ENCODE assay signal across 8 cellular contexts in genomic region chr2:171434671-171434980, GRCh38. TPM values are rescaled to one million over a fixed set of nuclear protein-coding genes. Genes with fewer than 3 reads are reported as not detected.
DNase-seq lines count a peak whose midpoint lies in the region; TF ChIP-seq lines count a peak whose summit lies in the region.

No MANE protein-coding gene starts in this region.

- H3K27ac ChIP-seq in right atrium auricular region: peak overlapping the region; percentile 95 to 96

- H3K4me3 ChIP-seq in right atrium auricular region: peak overlapping the region; percentile 68 to 79
- peak overlapping the region; percentile 86 for H3K4me3 ChIP-seq in skeletal muscle satellite cell (ENCODE audit: low read length)

- in situ Hi-C loops in G401 (cut with HindIII; ENCODE audit: low sequenced_read_pairs): no loop called here

- POLR2A ChIA-PET in activated CD4-positive, alpha-beta memory T cell treated with anti-CD3 and anti-CD28 coated beads, Interleukin-2, amount 10 ng/mL, durations not matched to agents 7 days and 5 days (lab: Charles Lee): interaction anchor here (0.9 to 3.7 kb wide), 5 partner anchors 13 to 505 kb away, joined by 3 to 32 read pairs (median 5); partner anchors contain the start of genes GORASP2 and TLK1

- CTCF ChIA-PET in activated CD4-positive, alpha-beta memory T cell treated with anti-CD3 and anti-CD28 coated beads, Interleukin-2, amount 10 ng/mL, durations not matched to agents 7 days and 5 days (lab: Charles Lee): interaction anchor here (1.5 to 2.5 kb wide), 3 partner anchors 16 to 505 kb away, joined by 3 to 16 read pairs (median 10); partner anchors contain the start of gene GORASP2

- peaks cover 55% of the 10 kb centered on the region for H3K4me1 Mint-ChIP-seq in activated T-cell treated with anti-CD3 and anti-CD28 coated beads, Interleukin-2, amount 50 U/mL, for 24 hours (ENCODE audit: low read depth)
- H3K4me1 Mint-ChIP-seq in activated CD4-positive, alpha-beta memory T cell treated with anti-CD3 and anti-CD28 coated beads, Interleukin-2, amount 10 ng/mL, durations not matched to agents 7 days and 5 days: peaks cover 33% of the 10 kb centered on the region

- H3K27me3 ChIP-seq in right atrium auricular region: no peaks in the 10 kb centered on the region
- H3K27me3 ChIP-seq in skeletal muscle satellite cell (ENCODE audit: control insufficient read depth, insufficient read depth, low read length): no peaks in the 10 kb centered on the region

- DNase-seq in activated T-cell treated with anti-CD3 and anti-CD28 coated beads, Interleukin-2, amount 50 U/mL, for 24 hours: no peak
- no peak for DNase-seq in activated T-cell treated with anti-CD3 and anti-CD28 coated beads, Interleukin-2, amount 50 U/mL, for 48 hours
- no peak for DNase-seq in activated CD4-positive, alpha-beta memory T cell treated with anti-CD3 and anti-CD28 coated beads, Interleukin-2, amount 10 ng/mL, durations not matched to agents 7 days and 5 days
- DNase-seq in right atrium auricular region (ENCODE audit: low spot score) (no peak), G401 (ENCODE audit: low spot score) (no peak), DMS53 treated with DMSO at 0.1 percent for 48 hours (lab: John Stamatoyannopoulos, UW; ENCODE audit: unreplicated experiment) (no peak), hepatic stellate cell (ENCODE audit: low spot score) (no peak)

- H3K27me3 Mint-ChIP-seq in activated T-cell treated with anti-CD3 and anti-CD28 coated beads, Interleukin-2, amount 50 U/mL, for 24 hours: no peaks in the 10 kb centered on the region
- H3K27me3 Mint-ChIP-seq in activated CD4-positive, alpha-beta memory T cell treated with anti-CD3 and anti-CD28 coated beads, Interleukin-2, amount 10 ng/mL, durations not matched to agents 7 days and 5 days: no peaks in the 10 kb centered on the region

- H3K9ac ChIP-seq in skeletal muscle satellite cell (ENCODE audit: low read depth, low read length): peak overlapping the region; percentile 92

- peaks cover 86% of the 10 kb centered on the region for H3K36me3 Mint-ChIP-seq in activated T-cell treated with anti-CD3 and anti-CD28 coated beads, Interleukin-2, amount 50 U/mL, for 24 hours (ENCODE audit: low read depth)
- H3K36me3 Mint-ChIP-seq in activated CD4-positive, alpha-beta memory T cell treated with anti-CD3 and anti-CD28 coated beads, Interleukin-2, amount 10 ng/mL, durations not matched to agents 7 days and 5 days (ENCODE audit: low read depth): peaks cover 40% of the 10 kb centered on the region

- peak overlapping the region; percentile 88 for H3K4me3 Mint-ChIP-seq in activated T-cell treated with anti-CD3 and anti-CD28 coated beads, Interleukin-2, amount 50 U/mL, for 24 hours
- H3K4me3 Mint-ChIP-seq in activated CD4-positive, alpha-beta memory T cell treated with anti-CD3 and anti-CD28 coated beads, Interleukin-2, amount 10 ng/mL, durations not matched to agents 7 days and 5 days: peak overlapping the region; percentile 81

- TF ChIP-seq CTCF in right atrium auricular region (IDR thresholded peaks at IDR 0.05): no peak

- H3K9me3 ChIP-seq in right atrium auricular region: no peaks in the 10 kb centered on the region
- H3K9me3 ChIP-seq in skeletal muscle satellite cell (replicated peaks; ENCODE audit: low read length): no peaks in the 10 kb centered on the region

- peak overlapping the region; percentile 88 for H3K4me2 ChIP-seq in skeletal muscle satellite cell (ENCODE audit: low read length)

- H3K9me3 Mint-ChIP-seq in activated T-cell treated with anti-CD3 and anti-CD28 coated beads, Interleukin-2, amount 50 U/mL, for 24 hours: peaks cover 5% of the 10 kb centered on the region
- peaks cover 9% of the 10 kb centered on the region for H3K9me3 Mint-ChIP-seq in activated CD4-positive, alpha-beta memory T cell treated with anti-CD3 and anti-CD28 coated beads, Interleukin-2, amount 10 ng/mL, durations not matched to agents 7 days and 5 days

- H3K27ac Mint-ChIP-seq in activated T-cell treated with anti-CD3 and anti-CD28 coated beads, Interleukin-2, amount 50 U/mL, for 24 hours: peak overlapping the region; percentile 89
- peak overlapping the region; percentile 96 for H3K27ac Mint-ChIP-seq in activated CD4-positive, alpha-beta memory T cell treated with anti-CD3 and anti-CD28 coated beads, Interleukin-2, amount 10 ng/mL, durations not matched to agents 7 days and 5 days

- H3K36me3 ChIP-seq in right atrium auricular region (peaks cover 8% of the 10 kb centered on the region), skeletal muscle satellite cell (ENCODE audit: insufficient read depth, low read length) (peaks cover 22% of the 10 kb centered on the region)

- H3K4me1 ChIP-seq in right atrium auricular region: peaks cover 0 to 10% of the 10 kb centered on the region in 2 donors
- H3K4me1 ChIP-seq in skeletal muscle satellite cell (ENCODE audit: control insufficient read depth, insufficient read depth, low read length): peaks cover 8% of the 10 kb centered on the region

RNA-seq across cellular contexts. Expression of gene DCAF17, which starts 0.6 kb away (rescaled TPM):
- 10 to 100 TPM; 12.8 to 14.8 TPM for total RNA-seq in activated CD4-positive, alpha-beta memory T cell treated with anti-CD3 and anti-CD28 coated beads, Interleukin-2, amount 10 ng/mL, durations not matched to agents 7 days and 5 days
- 1 to 10 TPM; 5.8 to 7.3 TPM for total RNA-seq in right atrium auricular region
- 15.1 and 24.8 TPM in 2 replicates for total RNA-seq in skeletal muscle satellite cell (2012; rRNA removed)
- 13.9 and 14.0 TPM in 2 replicates for total RNA-seq in G401 (2014; rRNA removed; shearing (Covaris generic))

RNA-seq across cellular contexts. Expression of gene METTL8, which starts 0.8 kb away (rescaled TPM):
- 10 to 100 TPM; 13.6 to 20.0 TPM for total RNA-seq in activated CD4-positive, alpha-beta memory T cell treated with anti-CD3 and anti-CD28 coated beads, Interleukin-2, amount 10 ng/mL, durations not matched to agents 7 days and 5 days
- 10 to 100 TPM in 1 of 2 donors, 1 to 10 TPM in 1; 7.6 to 16.3 TPM for total RNA-seq in right atrium auricular region
- total RNA-seq in skeletal muscle satellite cell (2012; rRNA removed): 33.2 and 43.6 TPM in 2 replicates
- 58.3 and 86.2 TPM in 2 replicates for total RNA-seq in G401 (2014; rRNA removed; shearing (Covaris generic))
